ENCODE assay signal across 8 cellular contexts in genomic region chr2:68709421-68709911, GRCh38. TPM values are rescaled to one million over a fixed set of nuclear protein-coding genes. Genes with fewer than 3 reads are reported as not detected.
DNase-seq lines count a peak whose midpoint lies in the region; ATAC-seq and TF ChIP-seq lines count a peak whose summit lies in the region.

No MANE protein-coding gene starts in this region.

- peaks cover 4 to 9% of the 10 kb centered on the region in 2 donors for H3K4me1 Mint-ChIP-seq in effector memory CD8-positive, alpha-beta T cell (ENCODE audit: low read depth in 2 of 2)

- no peaks in the 10 kb centered on the region for H4K20me1 ChIP-seq in Loucy (ENCODE audit: insufficient read depth, low read length, poor library complexity, severe bottlenecking)

- peaks cover 17% of the 10 kb centered on the region for H3K4me1 ChIP-seq in Loucy (ENCODE audit: insufficient read depth, low read length, poor library complexity, severe bottlenecking)

- H3K9me3 Mint-ChIP-seq in effector memory CD8-positive, alpha-beta T cell: no peaks in the 10 kb centered on the region

- no peak overlapping the region for H3K9ac ChIP-seq in Loucy (ENCODE audit: low read depth, low read length, poor library complexity, severe bottlenecking)

- TF ChIP-seq CTCF in AG04449 (IDR thresholded peaks at IDR 0.05; ENCODE audit: insufficient read depth, low read length, missing control alignments) (peak; percentile 62), Loucy (conservative IDR thresholded peaks at IDR 0.05; ENCODE audit: low read length) (peak; percentile 96), RWPE1 (conservative IDR thresholded peaks at IDR 0.05; ENCODE audit: low read depth) (peak; percentile 63)

- no peaks in the 10 kb centered on the region for H3K79me2 ChIP-seq in Loucy (ENCODE audit: insufficient read depth, low read length)

- no peaks in the 10 kb centered on the region for H3K27me3 ChIP-seq in Loucy (ENCODE audit: insufficient read depth, low read length, poor library complexity, severe bottlenecking)

- H3K9me2 ChIP-seq in Loucy (replicated peaks; ENCODE audit: low read depth, low read length): no peaks in the 10 kb centered on the region

- no peaks in the 10 kb centered on the region for H3K36me3 ChIP-seq in Loucy (ENCODE audit: insufficient read depth, low read length)

- no peak overlapping the region for H3K4me3 Mint-ChIP-seq in effector memory CD8-positive, alpha-beta T cell

- DNase-seq in AG04449 (ENCODE audit: low read depth, low spot score) (no peak), GDM1 (lab: John Stamatoyannopoulos, UW) (peak; percentile 25), RWPE1 (ENCODE audit: low spot score) (peak; percentile 51), midbrain (lab: John Stamatoyannopoulos, UW) (peak; percentile 55), occipital lobe (lab: John Stamatoyannopoulos, UW) (no peak), amygdala (lab: John Stamatoyannopoulos, UW) (no peak)
- DNase-seq in effector memory CD8-positive, alpha-beta T cell: peak in 1 of 3 experiments; percentile 19

- peak overlapping the region; percentile 49 for H3K4me2 ChIP-seq in Loucy (ENCODE audit: low read depth, low read length, poor library complexity, severe bottlenecking)

- H3K36me3 Mint-ChIP-seq in effector memory CD8-positive, alpha-beta T cell (ENCODE audit: insufficient read depth): no peaks in the 10 kb centered on the region

- POLR2A ChIA-PET in AG04449 (lab: Yijun Ruan, JAX) (no interaction called here), RWPE1 (lab: Yijun Ruan, JAX; ENCODE audit: low non-redundant PET) (no interaction called here)

- no peak overlapping the region for H3K27ac ChIP-seq in RWPE1

- H3K4me3 ChIP-seq in AG04449 (ENCODE audit: low read depth, low read length) (no peak overlapping the region), Loucy (ENCODE audit: low read length, poor library complexity, severe bottlenecking) (peak overlapping the region; percentile 36)

- no peaks in the 10 kb centered on the region for H3K9me3 ChIP-seq in Loucy (ENCODE audit: insufficient read depth, low read depth, low read length)

- no peaks in the 10 kb centered on the region for H3K27me3 Mint-ChIP-seq in effector memory CD8-positive, alpha-beta T cell

- no peaks in the 10 kb centered on the region for H3F3A ChIP-seq in Loucy (ENCODE audit: low read depth)

- peak overlapping the region; percentile 92 for H2AFZ ChIP-seq in Loucy (ENCODE audit: low read length)

- no peak overlapping the region for H3K27ac Mint-ChIP-seq in effector memory CD8-positive, alpha-beta T cell

- CTCF ChIA-PET in AG04449 (lab: Yijun Ruan, JAX) (interaction anchor here (0.7 to 11.9 kb wide), 39 partner anchors 9 to 579 kb away, joined by 3 to 143 read pairs (median 4); partner anchors contain the start of genes APLF, ARHGAP25 and FBXO48), RWPE1 (lab: Yijun Ruan, JAX) (interaction anchor here (0.6 to 2.1 kb wide), 15 partner anchors 16 to 597 kb away, joined by 3 to 37 read pairs (median 3); no protein-coding TSS in a partner anchor)

- ATAC-seq in effector memory CD8-positive, alpha-beta T cell (replicated peaks): peak; percentile 44

RNA-seq across cellular contexts. Expression of gene ARHGAP25, which starts 25.1 kb away (rescaled TPM):
- total RNA-seq in occipital lobe: 2.0 TPM

Comparison
In these comparisons a context has a peak if more than half of its experiments do, and no peak if none do; other contexts are left out.
1. DNase-seq: peak in GDM1 (single experiment), RWPE1 (single experiment) and midbrain (single experiment); none in AG04449 (single experiment), occipital lobe (single experiment) and amygdala (0 of 56).
2. Peak in every context shown above with its lines, with median percentiles within 50 percentile points of each other: CTCF ChIP-seq.